1 cellular context compared by ENCODE assay signal in genomic region chr14:61031026-61031425, GRCh38.
A peak's percentile ranks its signal among the peaks of the same experiment; 100 is the strongest.
TF ChIP-seq lines count a peak whose summit lies in the region.

No MANE protein-coding gene starts in this region.

TF ChIP-seq in GM12878, 131 proteins besides CTCF, POLR2A, EP300 and RAD21:
- TF ChIP-seq TAF1 (IDR thresholded peaks at IDR 0.05; ENCODE audit: borderline replicate concordance, low read depth, low read length), result no peak
- no peak for TF ChIP-seq TCF3 (IDR thresholded peaks at IDR 0.05; ENCODE audit: borderline replicate concordance, insufficient read depth, low read depth, low read length)
- no peak for TF ChIP-seq MXI1 (IDR thresholded peaks at IDR 0.05; ENCODE audit: low read depth, low read length)
- no peak for TF ChIP-seq SIX5 (IDR thresholded peaks at IDR 0.05; ENCODE audit: low read depth, low read length, severe bottlenecking)
- peak; percentile 92 for TF ChIP-seq MTA2 (IDR thresholded peaks at IDR 0.05; ENCODE audit: low read depth)
- TF ChIP-seq MAX (IDR thresholded peaks at IDR 0.05; ENCODE audit: low read depth, low read length), result no peak
- no peak for TF ChIP-seq RUNX3 (IDR thresholded peaks at IDR 0.05; ENCODE audit: low read length)
- no peak for TF ChIP-seq NKRF (conservative IDR thresholded peaks at IDR 0.05)
- no peak for TF ChIP-seq WRNIP1 (IDR thresholded peaks at IDR 0.05; ENCODE audit: borderline replicate concordance, low read depth, low read length)
- TF ChIP-seq ZBTB40 (IDR thresholded peaks at IDR 0.05; ENCODE audit: borderline replicate concordance), result no peak
- no peak for TF ChIP-seq ASH2L (IDR thresholded peaks at IDR 0.05; ENCODE audit: borderline replicate concordance, low read depth)
- TF ChIP-seq, protein P1, sequence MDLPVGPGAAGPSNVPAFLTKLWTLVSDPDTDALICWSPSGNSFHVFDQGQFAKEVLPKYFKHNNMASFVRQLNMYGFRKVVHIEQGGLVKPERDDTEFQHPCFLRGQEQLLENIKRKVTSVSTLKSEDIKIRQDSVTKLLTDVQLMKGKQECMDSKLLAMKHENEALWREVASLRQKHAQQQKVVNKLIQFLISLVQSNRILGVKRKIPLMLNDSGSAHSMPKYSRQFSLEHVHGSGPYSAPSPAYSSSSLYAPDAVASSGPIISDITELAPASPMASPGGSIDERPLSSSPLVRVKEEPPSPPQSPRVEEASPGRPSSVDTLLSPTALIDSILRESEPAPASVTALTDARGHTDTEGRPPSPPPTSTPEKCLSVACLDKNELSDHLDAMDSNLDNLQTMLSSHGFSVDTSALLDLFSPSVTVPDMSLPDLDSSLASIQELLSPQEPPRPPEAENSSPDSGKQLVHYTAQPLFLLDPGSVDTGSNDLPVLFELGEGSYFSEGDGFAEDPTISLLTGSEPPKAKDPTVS (IDR thresholded peaks at IDR 0.05; ENCODE audit: low read depth, low read length), result 0 out of 2 replicates have a peak, but pooled peaks have one; percentile 62
- TF ChIP-seq SMARCA5 (IDR thresholded peaks at IDR 0.05), result no peak
- no peak for TF ChIP-seq RBBP5 (conservative IDR thresholded peaks at IDR 0.05)
